10 cellular contexts compared by ENCODE assay signal in the genomic region with DNA sequence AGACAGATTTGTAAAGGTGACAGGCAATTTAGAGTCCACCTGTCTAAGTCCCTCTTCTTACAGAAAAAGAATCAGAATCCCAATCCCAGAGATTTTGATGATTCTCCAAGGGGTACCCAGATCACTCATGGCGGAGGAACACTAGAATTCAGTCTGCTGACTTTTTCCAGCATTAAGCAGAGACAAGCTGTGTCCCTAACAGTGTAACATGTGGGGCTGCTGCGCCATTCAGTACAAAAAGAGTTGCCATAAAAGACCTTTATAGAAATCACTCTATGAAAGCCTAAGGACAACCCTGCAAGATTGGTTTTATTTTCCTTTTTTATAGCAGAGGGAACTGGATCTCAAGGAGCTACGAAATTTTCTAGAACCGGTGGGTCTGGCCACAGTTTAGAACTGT. TPM values are rescaled to one million over a fixed set of nuclear protein-coding genes. Genes with fewer than 3 reads are reported as not detected.
A peak's percentile ranks its signal among the peaks of the same experiment; 100 is the strongest.
DNase-seq lines count a peak whose midpoint lies in the region; ATAC-seq and TF ChIP-seq lines count a peak whose summit lies in the region.
"Had no signal": no experiment of that assay in that cellular context is flagged by ENCODE, and none has a peak within 500 bp of the region (broad histone marks: within the 10 kb centered on the region; RNA-seq: fewer than 3 reads in every experiment).

No MANE protein-coding gene starts in this region.

- no peaks in the 10 kb centered on the region for H3F3A ChIP-seq in Loucy (ENCODE audit: low read depth)

- no peaks in the 10 kb centered on the region for H3K27me3 ChIP-seq in Loucy (ENCODE audit: insufficient read depth, low read length, poor library complexity, severe bottlenecking)
- H3K27me3 ChIP-seq in left lung, result no peaks in the 10 kb centered on the region
- H3K27me3 ChIP-seq in tibial artery, result no peaks in the 10 kb centered on the region
- no peaks in the 10 kb centered on the region for H3K27me3 ChIP-seq in aorta (ENCODE audit: control insufficient read depth in 1 of 2, insufficient read depth in 2 of 2, low read length in 1 of 2)
- peaks cover 2% of the 10 kb centered on the region for H3K27me3 ChIP-seq in WERI-Rb-1 (ENCODE audit: insufficient read depth, low read depth, severe bottlenecking)

- peaks cover 6% of the 10 kb centered on the region; the same call in 1 of the 2 replicates for H3K36me3 ChIP-seq in Loucy (ENCODE audit: insufficient read depth, low read length)
- peaks cover 0 to 5% of the 10 kb centered on the region in 2 donors for H3K36me3 ChIP-seq in left lung
- H3K36me3 ChIP-seq in tibial artery, result peaks cover 0 to 4% (median 0%) of the 10 kb centered on the region in 3 donors
- no peaks in the 10 kb centered on the region for H3K36me3 ChIP-seq in aorta (ENCODE audit: control insufficient read depth in 1 of 2, insufficient read depth in 2 of 2, low read length in 1 of 2)
- H3K36me3 ChIP-seq in WERI-Rb-1, result no peaks in the 10 kb centered on the region

- peak overlapping the region; percentile 78 for H3K4me2 ChIP-seq in Loucy (ENCODE audit: low read depth, low read length, poor library complexity, severe bottlenecking)

- peaks cover 52% of the 10 kb centered on the region for H3K4me1 ChIP-seq in Loucy (ENCODE audit: insufficient read depth, low read length, poor library complexity, severe bottlenecking)
- H3K4me1 ChIP-seq in left lung, result peaks cover 0 to 5% of the 10 kb centered on the region in 2 donors
- H3K4me1 ChIP-seq in tibial artery, result no peaks in the 10 kb centered on the region
- no peaks in the 10 kb centered on the region for H3K4me1 ChIP-seq in aorta (ENCODE audit: control insufficient read depth in 1 of 2, insufficient read depth in 2 of 2, low read length in 2 of 2)

- H3K4me3 ChIP-seq in Loucy (ENCODE audit: low read length, poor library complexity, severe bottlenecking), result peak overlapping the region; percentile 87
- peak overlapping the region; percentile 24 to 56 for H3K4me3 ChIP-seq in left lung
- peak overlapping the region; percentile 22 to 37 for H3K4me3 ChIP-seq in tibial artery
- H3K4me3 ChIP-seq in aorta (ENCODE audit: low read length in 2 of 2), result no peak overlapping the region
- no peak overlapping the region for H3K4me3 ChIP-seq in WERI-Rb-1 (ENCODE audit: low read depth, low read length)

- TF ChIP-seq CTCF in Loucy (conservative IDR thresholded peaks at IDR 0.05; ENCODE audit: low read length), result no peak
- no peak for TF ChIP-seq CTCF in left lung (IDR thresholded peaks at IDR 0.05)
- no peak for TF ChIP-seq CTCF in tibial artery (IDR thresholded peaks at IDR 0.05)
- no peak for TF ChIP-seq CTCF in WERI-Rb-1 (IDR thresholded peaks at IDR 0.05; ENCODE audit: low read depth, low read length)

- H3K27ac Mint-ChIP-seq in activated T-cell treated with anti-CD3 and anti-CD28 coated beads, Interleukin-2, amount 50 U/mL, for 24 hours, result peak overlapping the region; percentile 96

- peaks cover 62% of the 10 kb centered on the region for H3K79me2 ChIP-seq in Loucy (ENCODE audit: insufficient read depth, low read length)

- H3K4me3 Mint-ChIP-seq in activated T-cell treated with anti-CD3 and anti-CD28 coated beads, Interleukin-2, amount 50 U/mL, for 24 hours, result peak overlapping the region; percentile 93

- no peaks in the 10 kb centered on the region for H4K20me1 ChIP-seq in Loucy (ENCODE audit: insufficient read depth, low read length, poor library complexity, severe bottlenecking)

- H3K9me2 ChIP-seq in Loucy (replicated peaks; ENCODE audit: low read depth, low read length), result no peaks in the 10 kb centered on the region

- peak overlapping the region; percentile 82 for H3K9ac ChIP-seq in Loucy (ENCODE audit: low read depth, low read length, poor library complexity, severe bottlenecking)

- no peaks in the 10 kb centered on the region for H3K27me3 Mint-ChIP-seq in activated T-cell treated with anti-CD3 and anti-CD28 coated beads, Interleukin-2, amount 50 U/mL, for 24 hours

- no peaks in the 10 kb centered on the region for H3K9me3 Mint-ChIP-seq in activated T-cell treated with anti-CD3 and anti-CD28 coated beads, Interleukin-2, amount 50 U/mL, for 24 hours

- ATAC-seq in left lung (peak; percentile 26), aorta (ENCODE audit: low FRiP score) (no peak)

- H3K27ac ChIP-seq in left lung (peak overlapping the region; percentile 63 to 78), tibial artery (no peak overlapping the region), aorta (ENCODE audit: low read depth in 1 of 2, low read length in 2 of 2) (no peak overlapping the region), WERI-Rb-1 (no peak overlapping the region)

- peak overlapping the region; percentile 90 for H2AFZ ChIP-seq in Loucy (ENCODE audit: low read length)

- intact Hi-C loops in left lung (cut with DNase I), result no loop called here
- intact Hi-C loops in tibial artery (cut with DNase I; ENCODE audit: low total_unique reads), result no loop called here
- intact Hi-C loops in aorta (cut with DNase I), result no loop called here

- peaks cover 65% of the 10 kb centered on the region for H3K4me1 Mint-ChIP-seq in activated T-cell treated with anti-CD3 and anti-CD28 coated beads, Interleukin-2, amount 50 U/mL, for 24 hours (ENCODE audit: low read depth)

- 80 to 81% methylated on average over 4 of the region's 4 CpGs for WGBS in aorta, 2 donors

- DNase-seq in activated T-cell treated with anti-CD3 and anti-CD28 coated beads, Interleukin-2, amount 50 U/mL, for 24 hours, result no peak
- DNase-seq in activated T-cell treated with anti-CD3 and anti-CD28 coated beads for 4 hours (no peak), left lung (no peak), tibial artery (no peak), aorta (no peak), WERI-Rb-1 (no peak)
- DNase-seq in stimulated activated CD4-positive, alpha-beta T cell treated with anti-CD3 and anti-CD28 coated beads, Interleukin-4, amount 100 ng/mL, for 1 hour, result no peak
- DNase-seq: NCI-H2171 had no signal

- no peaks in the 10 kb centered on the region for H3K9me3 ChIP-seq in Loucy (ENCODE audit: insufficient read depth, low read depth, low read length)
- no peaks in the 10 kb centered on the region for H3K9me3 ChIP-seq in left lung
- no peaks in the 10 kb centered on the region for H3K9me3 ChIP-seq in tibial artery
- H3K9me3 ChIP-seq in aorta (ENCODE audit: control insufficient read depth, low read length), result no peaks in the 10 kb centered on the region
- peaks cover 5% of the 10 kb centered on the region for H3K9me3 ChIP-seq in WERI-Rb-1 (ENCODE audit: severe bottlenecking)

- H3K36me3 Mint-ChIP-seq in activated T-cell treated with anti-CD3 and anti-CD28 coated beads, Interleukin-2, amount 50 U/mL, for 24 hours (ENCODE audit: low read depth), result peaks cover 32% of the 10 kb centered on the region

RNA-seq across cellular contexts. Expression of gene GIMAP7, which starts 0.6 kb away (rescaled TPM):
- 10 to 100 TPM; 16.7 to 48.4 TPM for total RNA-seq in left lung
- 10 to 100 TPM; 28.6 to 41.8 TPM for total RNA-seq in aorta
- polyA plus RNA-seq in aorta, result 10 to 100 TPM in 1 of 2 donors, 1 to 10 TPM in 1; 5.4 to 19.0 TPM
- polyA plus RNA-seq: AG04450 had no signal

RNA-seq across cellular contexts. Expression of gene GIMAP4, which starts 51.9 kb away (rescaled TPM):
- total RNA-seq in left lung (10 to 100 TPM; 31.3 to 59.2 TPM), aorta (10 to 100 TPM; 37.9 to 75.3 TPM)
- 10 to 100 TPM in 1 of 2 donors, 1 to 10 TPM in 1; 3.2 to 29.3 TPM for polyA plus RNA-seq in aorta
- polyA plus RNA-seq: AG04450 had no signal

Comparison
In these comparisons a context has a peak if more than half of its experiments do, and no peak if none do; other contexts are left out.
1. H3K4me3 ChIP-seq: peak in Loucy (single experiment), left lung (2 of 2) and tibial artery (2 of 2); none in aorta (0 of 2) and WERI-Rb-1 (single experiment).
2. H3K27ac ChIP-seq: peak in left lung (2 of 2); none in tibial artery (0 of 2), aorta (0 of 2) and WERI-Rb-1 (single experiment).